28 cellular contexts compared by ENCODE assay signal in genomic region chr18:28715206-28715605, GRCh38.
"Had no signal": no experiment of that assay in that cellular context is flagged by ENCODE, and none has a peak within 500 bp of the region (broad histone marks: within the 10 kb centered on the region; RNA-seq: fewer than 3 reads in every experiment).

No MANE protein-coding gene starts in this region.

- H3K27me3 ChIP-seq: ascending aorta, body of pancreas, MG63 had no signal

- ATAC-seq: activated CD8-positive, alpha-beta T cell treated with anti-CD3 and anti-CD28 coated beads, Interleukin-2, amount 10 ng/mL, durations not matched to agents 7 days and 5 days; body of pancreas; Panc1; Right ventricle myocardium inferior; T-cell had no signal

- H3K36me3 ChIP-seq: ascending aorta, MG63, WERI-Rb-1 had no signal

- DNase-seq: activated CD4-positive, alpha-beta T cell treated with anti-CD3 and anti-CD28 coated beads for 4 hours; activated CD4-positive, alpha-beta T cell treated with anti-CD3 and anti-CD28 coated beads, Interleukin-2, amount 50 U/mL, for 4 hours; activated CD8-positive, alpha-beta memory T cell treated with anti-CD3 and anti-CD28 coated beads, Interleukin-2, amount 50 U/mL, for 48 hours; activated CD8-positive, alpha-beta T cell treated with anti-CD3 and anti-CD28 coated beads, Interleukin-2, amount 10 ng/mL, durations not matched to agents 7 days and 5 days; activated naive CD4-positive, alpha-beta T cell treated with anti-CD3 and anti-CD28 coated beads, Interleukin-2, amount 50 U/mL, for 16 hours; activated naive CD8-positive, alpha-beta T cell treated with anti-CD3 and anti-CD28 coated beads, Interleukin-2, amount 10 ng/mL, durations not matched to agents 7 days and 5 days; activated T-cell treated with anti-CD3 and anti-CD28 coated beads, Interleukin-2, amount 50 U/mL, for 1 hour; amniotic stem cell; body of pancreas; central memory CD4-positive, alpha-beta T cell; MG63; MV-4-11; NCI-H1092 treated with DMSO at 0.1 percent for 48 hours; NCI-H1417 treated with DMSO at 0.1 percent for 48 hours; NCI-H1694; NCI-H2029 treated with DMSO at 0.1 percent for 48 hours; NCI-H510A treated with DMSO at 0.1 percent for 48 hours; NCI-H69; NK-92 treated with Interleukin-12 subunit alpha and Interleukin-12 subunit beta, amount 100 ng/mL, for 24 hours; RPMI8226; T-cell; T-helper 2 cell; T1000; WERI-Rb-1 had no signal

- H3K4me3 ChIP-seq: ascending aorta, body of pancreas, MG63, SK-N-MC had no signal

- H3K9me3 ChIP-seq: ascending aorta, body of pancreas, MG63 had no signal

- H3K27ac ChIP-seq: ascending aorta, body of pancreas, SK-N-MC, WERI-Rb-1 had no signal

- H3K4me1 ChIP-seq: body of pancreas had no signal
